ENCODE assay signal across 15 cellular contexts in genomic region chr4:186486172-186486571, GRCh38.
DNase-seq lines count a peak whose midpoint lies in the region; ATAC-seq and TF ChIP-seq lines count a peak whose summit lies in the region.
"Had no signal": no experiment of that assay in that cellular context is flagged by ENCODE, and none has a peak within 500 bp of the region (broad histone marks: within the 10 kb centered on the region; RNA-seq: fewer than 3 reads in every experiment).

No MANE protein-coding gene starts in this region.

- H3K4me1 ChIP-seq in right cardiac atrium (ENCODE audit: control insufficient read depth, insufficient read depth, low read length), result no peaks in the 10 kb centered on the region
- H3K4me1 ChIP-seq in heart left ventricle, result no peaks in the 10 kb centered on the region
- no peaks in the 10 kb centered on the region for H3K4me1 ChIP-seq in OCI-LY7 (ENCODE audit: insufficient read depth, low read length, poor library complexity, severe bottlenecking)
- H3K4me1 ChIP-seq: HAP-1, uterus had no signal

- no peaks in the 10 kb centered on the region for H3K27me3 ChIP-seq in right cardiac atrium (ENCODE audit: control insufficient read depth, insufficient read depth)
- peaks cover 0 to 27% (median 0%) of the 10 kb centered on the region in 9 donors for H3K27me3 ChIP-seq in heart left ventricle
- H3K27me3 ChIP-seq: uterus had no signal

- H3K36me3 ChIP-seq in heart left ventricle, result no peaks in the 10 kb centered on the region
- H3K36me3 ChIP-seq in OCI-LY7 (ENCODE audit: insufficient read depth, low read length), result no peaks in the 10 kb centered on the region
- H3K36me3 ChIP-seq: HAP-1, uterus had no signal

- 48% methylated on average over 11 of the region's 11 CpGs for WGBS in right cardiac atrium
- 55 to 65% (median 61%) methylated on average over 11 of the region's 11 CpGs for WGBS in heart left ventricle, 4 donors

- no peaks in the 10 kb centered on the region for H3K9me2 ChIP-seq in OCI-LY7 (ENCODE audit: insufficient read depth, low read length)

- no peak for TF ChIP-seq POLR2A in heart left ventricle (IDR thresholded peaks at IDR 0.05)

- no peaks in the 10 kb centered on the region for H3K36me3 Mint-ChIP-seq in nephron (ENCODE audit: low read depth)
- H3K36me3 Mint-ChIP-seq: immature natural killer cell had no signal

- peaks cover 14% of the 10 kb centered on the region for H3K9me3 Mint-ChIP-seq in nephron

- H3K4me3 ChIP-seq in right cardiac atrium (ENCODE audit: low read length), result no peak overlapping the region
- H3K4me3 ChIP-seq in heart left ventricle, result peak overlapping the region in 3 of 12 donors; percentile 1 to 23 (median 5)
- H3K4me3 ChIP-seq in OCI-LY7 (ENCODE audit: low read depth, low read length, poor library complexity, severe bottlenecking), result no peak overlapping the region
- H3K4me3 ChIP-seq: HAP-1 had no signal

- no TSS peak for BruUV-seq in OCI-LY7 (replicated peaks; lab: Mats Ljungman, UMichigan)

- peak overlapping the region in 2 of 3 experiments; percentile 27 to 55 for H3K4me3 Mint-ChIP-seq in nephron
- H3K4me3 Mint-ChIP-seq: activated naive CD4-positive, alpha-beta T cell treated with anti-CD3 and anti-CD28 coated beads for 36 hours; immature natural killer cell had no signal

- H3K4me1 Mint-ChIP-seq in nephron, result peaks cover 11% of the 10 kb centered on the region
- H3K4me1 Mint-ChIP-seq: immature natural killer cell had no signal

- ATAC-seq in right cardiac atrium (no peak), heart left ventricle (no peak)

- DNase-seq in right cardiac atrium (peak in 2 of 3 donors; percentile 39 to 50), heart left ventricle (no peak), HEK293T (ENCODE audit: extremely low spot score) (no peak), ecto neural progenitor cell (ENCODE audit: low spot score) (no peak), OCI-LY7 (ENCODE audit: low spot score) (no peak)
- no peak for DNase-seq in activated CD8-positive, alpha-beta memory T cell treated with anti-CD3 and anti-CD28 coated beads, Interleukin-2, amount 50 U/mL, for 4 hours
- DNase-seq: activated CD4-positive, alpha-beta T cell treated with anti-CD3 and anti-CD28 coated beads, Interleukin-2, amount 50 U/mL, for 4 hours; activated naive CD4-positive, alpha-beta T cell treated with anti-CD3 and anti-CD28 coated beads for 36 hours; immature natural killer cell; NCI-H1048; NCI-H82 had no signal

- H4K20me1 ChIP-seq in OCI-LY7 (ENCODE audit: insufficient read depth, low read length), result no peaks in the 10 kb centered on the region

- TF ChIP-seq CTCF in heart left ventricle (IDR thresholded peaks at IDR 0.05) (no peak), nephron (IDR thresholded peaks at IDR 0.05; ENCODE audit: unreplicated experiment in 3 of 3) (no peak), OCI-LY7 (conservative IDR thresholded peaks at IDR 0.05; ENCODE audit: low read length) (no peak)

- peak overlapping the region in 2 of 3 experiments; percentile 1 to 26 for H3K27ac Mint-ChIP-seq in nephron
- H3K27ac Mint-ChIP-seq: activated naive CD4-positive, alpha-beta T cell treated with anti-CD3 and anti-CD28 coated beads for 36 hours; immature natural killer cell had no signal

- H3K79me2 ChIP-seq in OCI-LY7 (ENCODE audit: insufficient read depth, low read depth, low read length), result no peaks in the 10 kb centered on the region

- H2AFZ ChIP-seq in OCI-LY7 (ENCODE audit: low read length), result no peak overlapping the region

- H3K9me3 ChIP-seq in right cardiac atrium (ENCODE audit: control insufficient read depth, low read length) (no peaks in the 10 kb centered on the region), heart left ventricle (peaks cover 0 to 6% (median 0%) of the 10 kb centered on the region in 12 donors), OCI-LY7 (ENCODE audit: low read length) (no peaks in the 10 kb centered on the region)
- H3K9me3 ChIP-seq: HAP-1, uterus had no signal

- POLR2A ChIA-PET in HEK293T (lab: Yijun Ruan, JAX), result no interaction called here
- POLR2A ChIA-PET in OCI-LY7 (lab: Charles Lee), result no interaction called here

- peaks cover 4% of the 10 kb centered on the region for H3K27me3 Mint-ChIP-seq in nephron (ENCODE audit: low read depth)

- H3K27ac ChIP-seq in right cardiac atrium (ENCODE audit: low read length) (no peak overlapping the region), heart left ventricle (no peak overlapping the region), cingulate gyrus (ENCODE audit: low read depth, low read length) (peak overlapping the region; percentile 69), OCI-LY7 (ENCODE audit: low read depth, low read length, poor library complexity, severe bottlenecking) (no peak overlapping the region)
- H3K27ac ChIP-seq: uterus had no signal

- H3K4me2 ChIP-seq in OCI-LY7 (ENCODE audit: low read length), result no peak overlapping the region

- CTCF ChIA-PET in HEK293T (lab: Yijun Ruan, JAX) (no interaction called here), OCI-LY7 (lab: Charles Lee; ENCODE audit: unreplicated experiment) (no interaction called here)

- intact Hi-C loops in right cardiac atrium (cut with DNase I) (no loop called here), heart left ventricle (cut with DNase I) (loop anchor here in 1 of 10 donors (10.0 kb wide), 1 partner anchor 99 kb away; no protein-coding TSS in a partner anchor), OCI-LY7 (cut with micrococcal nuclease; ENCODE audit: unreplicated experiment) (no loop called here)

TF ChIP-seq in HEK293T, 16 proteins besides CTCF, POLR2A, EP300 and RAD21:
- TF ChIP-seq FOXM1 (IDR thresholded peaks at IDR 0.05; ENCODE audit: borderline replicate concordance) (no peak), FOXA1 (IDR thresholded peaks at IDR 0.05) (no peak), FOXK2 (IDR thresholded peaks at IDR 0.05) (no peak), LEF1 (IDR thresholded peaks at IDR 0.05; ENCODE audit: borderline replicate concordance) (no peak), BHLHE40 (IDR thresholded peaks at IDR 0.05; ENCODE audit: borderline replicate concordance) (no peak)

Comparison
In these comparisons a context has a peak if more than half of its experiments do, and no peak if none do; other contexts are left out.
1. DNase-seq: peak in right cardiac atrium (2 of 3); none in heart left ventricle (0 of 5), activated CD8-positive, alpha-beta memory T cell treated with anti-CD3 and anti-CD28 coated beads, Interleukin-2, amount 50 U/mL, for 4 hours (single experiment), HEK293T (single experiment), ecto neural progenitor cell (single experiment) and OCI-LY7 (single experiment).